Comparison of ENCODE assay signal across 1 cellular context in the genomic region with DNA sequence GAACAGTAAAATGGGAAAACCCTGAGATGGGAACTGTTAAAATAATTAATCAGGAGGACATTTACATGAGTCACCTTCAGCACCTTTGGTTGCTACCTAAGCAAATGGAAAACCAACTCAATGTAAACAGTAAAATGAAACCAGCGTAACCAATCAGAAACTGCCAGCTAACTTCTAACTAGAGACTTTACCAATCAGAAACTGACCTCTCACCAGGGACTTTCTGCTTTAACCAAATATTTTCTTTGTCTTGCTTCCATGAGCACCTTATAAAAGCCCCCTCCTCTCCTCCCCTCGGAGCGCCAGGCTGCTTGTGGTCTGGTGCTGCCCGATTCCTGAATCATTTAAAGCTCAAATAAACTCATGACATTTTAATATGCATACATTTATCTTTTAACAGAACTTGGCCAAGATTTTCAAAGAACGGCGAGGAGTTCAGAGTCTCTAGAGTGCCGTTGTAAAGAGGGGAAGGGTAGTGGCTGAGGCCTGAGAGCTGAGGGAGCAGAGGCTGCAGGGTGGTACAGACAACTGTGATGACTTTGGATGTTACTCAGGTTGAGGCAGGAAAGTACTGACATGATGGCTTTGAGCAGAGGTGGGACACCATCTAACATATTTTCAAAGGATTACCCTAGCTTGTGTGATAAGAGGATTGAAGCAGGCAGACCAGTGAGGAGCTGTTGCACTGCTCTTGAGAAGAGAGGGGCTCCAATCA.
TF ChIP-seq lines count a peak whose summit lies in the region.

No MANE protein-coding gene starts in this region.

TF ChIP-seq in GM12878, 131 proteins besides CTCF, POLR2A, EP300 and RAD21:
- TF ChIP-seq BCL11A (IDR thresholded peaks at IDR 0.05; ENCODE audit: low read depth, low read length) = no peak
- no peak for TF ChIP-seq NFYA (IDR thresholded peaks at IDR 0.05; ENCODE audit: borderline replicate concordance, low read depth, low read length)
- TF ChIP-seq, protein P1, sequence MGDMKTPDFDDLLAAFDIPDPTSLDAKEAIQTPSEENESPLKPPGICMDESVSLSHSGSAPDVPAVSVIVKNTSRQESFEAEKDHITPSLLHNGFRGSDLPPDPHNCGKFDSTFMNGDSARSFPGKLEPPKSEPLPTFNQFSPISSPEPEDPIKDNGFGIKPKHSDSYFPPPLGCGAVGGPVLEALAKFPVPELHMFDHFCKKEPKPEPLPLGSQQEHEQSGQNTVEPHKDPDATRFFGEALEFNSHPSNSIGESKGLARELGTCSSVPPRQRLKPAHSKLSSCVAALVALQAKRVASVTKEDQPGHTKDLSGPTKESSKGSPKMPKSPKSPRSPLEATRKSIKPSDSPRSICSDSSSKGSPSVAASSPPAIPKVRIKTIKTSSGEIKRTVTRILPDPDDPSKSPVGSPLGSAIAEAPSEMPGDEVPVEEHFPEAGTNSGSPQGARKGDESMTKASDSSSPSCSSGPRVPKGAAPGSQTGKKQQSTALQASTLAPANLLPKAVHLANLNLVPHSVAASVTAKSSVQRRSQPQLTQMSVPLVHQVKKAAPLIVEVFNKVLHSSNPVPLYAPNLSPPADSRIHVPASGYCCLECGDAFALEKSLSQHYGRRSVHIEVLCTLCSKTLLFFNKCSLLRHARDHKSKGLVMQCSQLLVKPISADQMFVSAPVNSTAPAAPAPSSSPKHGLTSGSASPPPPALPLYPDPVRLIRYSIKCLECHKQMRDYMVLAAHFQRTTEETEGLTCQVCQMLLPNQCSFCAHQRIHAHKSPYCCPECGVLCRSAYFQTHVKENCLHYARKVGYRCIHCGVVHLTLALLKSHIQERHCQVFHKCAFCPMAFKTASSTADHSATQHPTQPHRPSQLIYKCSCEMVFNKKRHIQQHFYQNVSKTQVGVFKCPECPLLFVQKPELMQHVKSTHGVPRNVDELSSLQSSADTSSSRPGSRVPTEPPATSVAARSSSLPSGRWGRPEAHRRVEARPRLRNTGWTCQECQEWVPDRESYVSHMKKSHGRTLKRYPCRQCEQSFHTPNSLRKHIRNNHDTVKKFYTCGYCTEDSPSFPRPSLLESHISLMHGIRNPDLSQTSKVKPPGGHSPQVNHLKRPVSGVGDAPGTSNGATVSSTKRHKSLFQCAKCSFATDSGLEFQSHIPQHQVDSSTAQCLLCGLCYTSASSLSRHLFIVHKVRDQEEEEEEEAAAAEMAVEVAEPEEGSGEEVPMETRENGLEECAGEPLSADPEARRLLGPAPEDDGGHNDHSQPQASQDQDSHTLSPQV (IDR thresholded peaks at IDR 0.05) = no peak
- no peak for TF ChIP-seq PML (IDR thresholded peaks at IDR 0.05; ENCODE audit: low read length)
- TF ChIP-seq, protein P2, sequence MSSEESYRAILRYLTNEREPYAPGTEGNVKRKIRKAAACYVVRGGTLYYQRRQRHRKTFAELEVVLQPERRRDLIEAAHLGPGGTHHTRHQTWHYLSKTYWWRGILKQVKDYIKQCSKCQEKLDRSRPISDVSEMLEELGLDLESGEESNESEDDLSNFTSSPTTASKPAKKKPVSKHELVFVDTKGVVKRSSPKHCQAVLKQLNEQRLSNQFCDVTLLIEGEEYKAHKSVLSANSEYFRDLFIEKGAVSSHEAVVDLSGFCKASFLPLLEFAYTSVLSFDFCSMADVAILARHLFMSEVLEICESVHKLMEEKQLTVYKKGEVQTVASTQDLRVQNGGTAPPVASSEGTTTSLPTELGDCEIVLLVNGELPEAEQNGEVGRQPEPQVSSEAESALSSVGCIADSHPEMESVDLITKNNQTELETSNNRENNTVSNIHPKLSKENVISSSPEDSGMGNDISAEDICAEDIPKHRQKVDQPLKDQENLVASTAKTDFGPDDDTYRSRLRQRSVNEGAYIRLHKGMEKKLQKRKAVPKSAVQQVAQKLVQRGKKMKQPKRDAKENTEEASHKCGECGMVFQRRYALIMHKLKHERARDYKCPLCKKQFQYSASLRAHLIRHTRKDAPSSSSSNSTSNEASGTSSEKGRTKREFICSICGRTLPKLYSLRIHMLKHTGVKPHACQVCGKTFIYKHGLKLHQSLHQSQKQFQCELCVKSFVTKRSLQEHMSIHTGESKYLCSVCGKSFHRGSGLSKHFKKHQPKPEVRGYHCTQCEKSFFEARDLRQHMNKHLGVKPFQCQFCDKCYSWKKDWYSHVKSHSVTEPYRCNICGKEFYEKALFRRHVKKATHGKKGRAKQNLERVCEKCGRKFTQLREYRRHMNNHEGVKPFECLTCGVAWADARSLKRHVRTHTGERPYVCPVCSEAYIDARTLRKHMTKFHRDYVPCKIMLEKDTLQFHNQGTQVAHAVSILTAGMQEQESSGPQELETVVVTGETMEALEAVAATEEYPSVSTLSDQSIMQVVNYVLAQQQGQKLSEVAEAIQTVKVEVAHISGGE (CRISPR knock-in tag; IDR thresholded peaks at IDR 0.05) = no peak
- no peak for TF ChIP-seq MTA3 (IDR thresholded peaks at IDR 0.05; ENCODE audit: borderline replicate concordance, low read length)
- no peak for TF ChIP-seq ZNF207 (IDR thresholded peaks at IDR 0.05; ENCODE audit: borderline replicate concordance)
- no peak for TF ChIP-seq TAF1 (IDR thresholded peaks at IDR 0.05; ENCODE audit: borderline replicate concordance, low read depth, low read length)
- TF ChIP-seq, protein P3, sequence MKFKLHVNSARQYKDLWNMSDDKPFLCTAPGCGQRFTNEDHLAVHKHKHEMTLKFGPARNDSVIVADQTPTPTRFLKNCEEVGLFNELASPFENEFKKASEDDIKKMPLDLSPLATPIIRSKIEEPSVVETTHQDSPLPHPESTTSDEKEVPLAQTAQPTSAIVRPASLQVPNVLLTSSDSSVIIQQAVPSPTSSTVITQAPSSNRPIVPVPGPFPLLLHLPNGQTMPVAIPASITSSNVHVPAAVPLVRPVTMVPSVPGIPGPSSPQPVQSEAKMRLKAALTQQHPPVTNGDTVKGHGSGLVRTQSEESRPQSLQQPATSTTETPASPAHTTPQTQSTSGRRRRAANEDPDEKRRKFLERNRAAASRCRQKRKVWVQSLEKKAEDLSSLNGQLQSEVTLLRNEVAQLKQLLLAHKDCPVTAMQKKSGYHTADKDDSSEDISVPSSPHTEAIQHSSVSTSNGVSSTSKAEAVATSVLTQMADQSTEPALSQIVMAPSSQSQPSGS (IDR thresholded peaks at IDR 0.05; ENCODE audit: low read length) = no peak
- TF ChIP-seq, protein P4, sequence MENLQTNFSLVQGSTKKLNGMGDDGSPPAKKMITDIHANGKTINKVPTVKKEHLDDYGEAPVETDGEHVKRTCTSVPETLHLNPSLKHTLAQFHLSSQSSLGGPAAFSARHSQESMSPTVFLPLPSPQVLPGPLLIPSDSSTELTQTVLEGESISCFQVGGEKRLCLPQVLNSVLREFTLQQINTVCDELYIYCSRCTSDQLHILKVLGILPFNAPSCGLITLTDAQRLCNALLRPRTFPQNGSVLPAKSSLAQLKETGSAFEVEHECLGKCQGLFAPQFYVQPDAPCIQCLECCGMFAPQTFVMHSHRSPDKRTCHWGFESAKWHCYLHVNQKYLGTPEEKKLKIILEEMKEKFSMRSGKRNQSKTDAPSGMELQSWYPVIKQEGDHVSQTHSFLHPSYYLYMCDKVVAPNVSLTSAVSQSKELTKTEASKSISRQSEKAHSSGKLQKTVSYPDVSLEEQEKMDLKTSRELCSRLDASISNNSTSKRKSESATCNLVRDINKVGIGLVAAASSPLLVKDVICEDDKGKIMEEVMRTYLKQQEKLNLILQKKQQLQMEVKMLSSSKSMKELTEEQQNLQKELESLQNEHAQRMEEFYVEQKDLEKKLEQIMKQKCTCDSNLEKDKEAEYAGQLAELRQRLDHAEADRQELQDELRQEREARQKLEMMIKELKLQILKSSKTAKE (IDR thresholded peaks at IDR 0.05; ENCODE audit: low read depth, poor library complexity, severe bottlenecking) = no peak
- no peak for TF ChIP-seq LARP7 (IDR thresholded peaks at IDR 0.05)
- TF ChIP-seq, protein P5, sequence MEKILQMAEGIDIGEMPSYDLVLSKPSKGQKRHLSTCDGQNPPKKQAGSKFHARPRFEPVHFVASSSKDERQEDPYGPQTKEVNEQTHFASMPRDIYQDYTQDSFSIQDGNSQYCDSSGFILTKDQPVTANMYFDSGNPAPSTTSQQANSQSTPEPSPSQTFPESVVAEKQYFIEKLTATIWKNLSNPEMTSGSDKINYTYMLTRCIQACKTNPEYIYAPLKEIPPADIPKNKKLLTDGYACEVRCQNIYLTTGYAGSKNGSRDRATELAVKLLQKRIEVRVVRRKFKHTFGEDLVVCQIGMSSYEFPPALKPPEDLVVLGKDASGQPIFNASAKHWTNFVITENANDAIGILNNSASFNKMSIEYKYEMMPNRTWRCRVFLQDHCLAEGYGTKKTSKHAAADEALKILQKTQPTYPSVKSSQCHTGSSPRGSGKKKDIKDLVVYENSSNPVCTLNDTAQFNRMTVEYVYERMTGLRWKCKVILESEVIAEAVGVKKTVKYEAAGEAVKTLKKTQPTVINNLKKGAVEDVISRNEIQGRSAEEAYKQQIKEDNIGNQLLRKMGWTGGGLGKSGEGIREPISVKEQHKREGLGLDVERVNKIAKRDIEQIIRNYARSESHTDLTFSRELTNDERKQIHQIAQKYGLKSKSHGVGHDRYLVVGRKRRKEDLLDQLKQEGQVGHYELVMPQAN (conservative IDR thresholded peaks at IDR 0.05) = no peak
- TF ChIP-seq, protein P6, sequence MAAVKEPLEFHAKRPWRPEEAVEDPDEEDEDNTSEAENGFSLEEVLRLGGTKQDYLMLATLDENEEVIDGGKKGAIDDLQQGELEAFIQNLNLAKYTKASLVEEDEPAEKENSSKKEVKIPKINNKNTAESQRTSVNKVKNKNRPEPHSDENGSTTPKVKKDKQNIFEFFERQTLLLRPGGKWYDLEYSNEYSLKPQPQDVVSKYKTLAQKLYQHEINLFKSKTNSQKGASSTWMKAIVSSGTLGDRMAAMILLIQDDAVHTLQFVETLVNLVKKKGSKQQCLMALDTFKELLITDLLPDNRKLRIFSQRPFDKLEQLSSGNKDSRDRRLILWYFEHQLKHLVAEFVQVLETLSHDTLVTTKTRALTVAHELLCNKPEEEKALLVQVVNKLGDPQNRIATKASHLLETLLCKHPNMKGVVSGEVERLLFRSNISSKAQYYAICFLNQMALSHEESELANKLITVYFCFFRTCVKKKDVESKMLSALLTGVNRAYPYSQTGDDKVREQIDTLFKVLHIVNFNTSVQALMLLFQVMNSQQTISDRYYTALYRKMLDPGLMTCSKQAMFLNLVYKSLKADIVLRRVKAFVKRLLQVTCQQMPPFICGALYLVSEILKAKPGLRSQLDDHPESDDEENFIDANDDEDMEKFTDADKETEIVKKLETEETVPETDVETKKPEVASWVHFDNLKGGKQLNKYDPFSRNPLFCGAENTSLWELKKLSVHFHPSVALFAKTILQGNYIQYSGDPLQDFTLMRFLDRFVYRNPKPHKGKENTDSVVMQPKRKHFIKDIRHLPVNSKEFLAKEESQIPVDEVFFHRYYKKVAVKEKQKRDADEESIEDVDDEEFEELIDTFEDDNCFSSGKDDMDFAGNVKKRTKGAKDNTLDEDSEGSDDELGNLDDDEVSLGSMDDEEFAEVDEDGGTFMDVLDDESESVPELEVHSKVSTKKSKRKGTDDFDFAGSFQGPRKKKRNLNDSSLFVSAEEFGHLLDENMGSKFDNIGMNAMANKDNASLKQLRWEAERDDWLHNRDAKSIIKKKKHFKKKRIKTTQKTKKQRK (IDR thresholded peaks at IDR 0.05; ENCODE audit: low read depth, low read length) = no peak
